Comparison of ENCODE assay signal across 8 cellular contexts in the genomic region with DNA sequence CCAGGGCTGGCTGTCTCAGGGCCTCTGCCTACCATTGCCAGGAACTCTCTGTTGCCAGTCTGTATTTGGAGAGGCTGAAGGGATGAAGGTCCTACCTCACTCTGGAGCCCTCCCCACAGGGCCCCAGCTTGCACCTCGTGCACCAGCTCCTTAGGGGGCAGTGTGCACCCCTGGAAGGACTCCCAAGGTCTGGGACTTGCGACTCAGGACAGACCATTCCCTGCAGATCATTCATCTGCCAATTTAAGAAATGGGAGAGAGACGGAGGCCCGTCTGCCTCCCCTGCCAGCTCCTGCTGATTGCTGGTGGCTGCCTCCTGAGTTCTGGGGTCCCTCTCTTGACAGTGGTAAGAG. TPM values are rescaled to one million over a fixed set of nuclear protein-coding genes. Genes with fewer than 3 reads are reported as not detected.
A peak's percentile ranks its signal among the peaks of the same experiment; 100 is the strongest.
DNase-seq lines count a peak whose midpoint lies in the region; ATAC-seq and TF ChIP-seq lines count a peak whose summit lies in the region.

No MANE protein-coding gene starts in this region.

- ATAC-seq in esophagus mucosa (peak; percentile 54), natural killer cell (peak in 1 of 3 donors; percentile 29), HG02763 (IDR thresholded peaks at IDR 0.05; ENCODE audit: unreplicated experiment) (no peak)

- H3K36me3 Mint-ChIP-seq in natural killer cell: no peaks in the 10 kb centered on the region

- H3K27ac Mint-ChIP-seq in natural killer cell: peak overlapping the region; percentile 79 to 96

- H3K4me1 Mint-ChIP-seq in natural killer cell: peaks cover 14 to 15% of the 10 kb centered on the region in 2 donors

- intact Hi-C loops in natural killer cell (cut with micrococcal nuclease): loop anchor here (5.0 kb wide), 1 partner anchor 36 kb away; no protein-coding TSS in a partner anchor

- DNase-seq in Daoy (ENCODE audit: low read depth) (peak; percentile 79), HT1080 (ENCODE audit: low read depth) (peak; percentile 82), natural killer cell (no peak), HPDE6-E6E7 (ENCODE audit: extremely low spot score) (no peak), T-helper 9 cell (no peak)

- TF ChIP-seq CTCF in VCaP (conservative IDR thresholded peaks at IDR 0.05) (peak; percentile 60), natural killer cell (IDR thresholded peaks at IDR 0.05) (no peak)

- H3K4me3 Mint-ChIP-seq in natural killer cell: no peak overlapping the region

- H3K27me3 Mint-ChIP-seq in natural killer cell (ENCODE audit: low read depth in 2 of 2): no peaks in the 10 kb centered on the region

- peak overlapping the region; percentile 69 for H3K27ac ChIP-seq in VCaP

- H3K9me3 Mint-ChIP-seq in natural killer cell: no peaks in the 10 kb centered on the region

RNA-seq across cellular contexts. Expression of gene MALAT1, which starts 27.5 kb away (rescaled TPM):
- 452 and 478 TPM in 2 replicates for total RNA-seq in Daoy (2014; rRNA removed; shearing (Covaris generic))
- total RNA-seq in HT1080 (2014; rRNA removed; shearing (Covaris generic)): 433 and 571 TPM in 2 replicates
- polyA plus RNA-seq in HT1080 (2015; cell fraction: cytosol; rRNA removed): 14.7 and 23.6 TPM in 2 replicates
- polyA plus RNA-seq in HT1080 (2015; cell fraction: nucleus; rRNA removed): 703 and 1,083 TPM in 2 replicates
- 4,086 TPM for total RNA-seq in esophagus mucosa
- total RNA-seq in natural killer cell: over 10,000 TPM; 32,911 to 36,726 (median 33,502) TPM

RNA-seq across cellular contexts. Expression of gene NEAT1, which starts 48.8 kb away (rescaled TPM):
- 1.8 and 2.6 TPM in 2 replicates for total RNA-seq in Daoy (2014; rRNA removed; shearing (Covaris generic))
- total RNA-seq in HT1080 (2014; rRNA removed; shearing (Covaris generic)): 7.9 and 12.9 TPM in 2 replicates
- 77.8 and 83.7 TPM in 2 replicates for polyA plus RNA-seq in HT1080 (2015; cell fraction: cytosol; rRNA removed)
- 1,405 and 1,942 TPM in 2 replicates for polyA plus RNA-seq in HT1080 (2015; cell fraction: nucleus; rRNA removed)
- total RNA-seq in esophagus mucosa (389 TPM), natural killer cell (1,000 to 10,000 TPM; 1,031 to 1,768 (median 1,493) TPM)

RNA-seq across cellular contexts. Expression of gene SCYL1, which starts 53.5 kb away (rescaled TPM):
- 69.4 and 84.5 TPM in 2 replicates for total RNA-seq in Daoy (2014; rRNA removed; shearing (Covaris generic))
- 66.6 and 67.0 TPM in 2 replicates for total RNA-seq in HT1080 (2014; rRNA removed; shearing (Covaris generic))
- 50.5 and 57.6 TPM in 2 replicates for polyA plus RNA-seq in HT1080 (2015; cell fraction: cytosol; rRNA removed)
- polyA plus RNA-seq in HT1080 (2015; cell fraction: nucleus; rRNA removed): 50.7 and 62.7 TPM in 2 replicates
- total RNA-seq in esophagus mucosa: 36.7 TPM
- total RNA-seq in natural killer cell: 10 to 100 TPM; 61.7 to 79.9 (median 71.3) TPM

Comparison
In these comparisons a context has a peak if more than half of its experiments do, and no peak if none do; other contexts are left out.
1. DNase-seq: peak in Daoy (single experiment) and HT1080 (single experiment); none in natural killer cell (single experiment), HPDE6-E6E7 (single experiment) and T-helper 9 cell (single experiment).
2. RNA of gene NEAT1, which starts 48.8 kb away (total RNA-seq): 1,031 to 1,768 TPM in natural killer cell and 389 TPM in esophagus mucosa (single experiment); 7.9 to 12.9 TPM in HT1080 and 1.8 to 2.6 TPM in Daoy; every median in the first group is over 10 times any median in the second.